Comparison of ENCODE assay signal across 15 cellular contexts in genomic region chr12:64034901-64035576, GRCh38.
"Had no signal": no experiment of that assay in that cellular context is flagged by ENCODE, and none has a peak within 500 bp of the region (broad histone marks: within the 10 kb centered on the region; RNA-seq: fewer than 3 reads in every experiment).

No MANE protein-coding gene starts in this region.

- H3K36me3 ChIP-seq: adrenal gland, brain microvascular endothelial cell, neural progenitor cell, ovary, uterus, WERI-Rb-1 had no signal

- H3K4me1 Mint-ChIP-seq: activated CD4-positive, alpha-beta T cell treated with anti-CD3 and anti-CD28 coated beads for 36 hours had no signal

- H3K27ac Mint-ChIP-seq: activated CD4-positive, alpha-beta T cell treated with anti-CD3 and anti-CD28 coated beads for 36 hours; activated CD8-positive, alpha-beta T cell treated with anti-CD3 and anti-CD28 coated beads, Interleukin-2, amount 10 ng/mL, durations not matched to agents 7 days and 5 days; activated naive CD4-positive, alpha-beta T cell treated with anti-CD3 and anti-CD28 coated beads for 36 hours; activated T-helper 1 cell treated with anti-CD3 and anti-CD28 coated beads, Interleukin-12 subunit alpha, Interleukin-12 subunit beta, Interleukin-2, Interleukin-4 antibody, amounts not matched to agents 30 ng/mL and 10 ng/mL and 1 ng/mL, durations not matched to agents 14 hours and 24 hours and 36 hours; endodermal cell; mesothelial cell of epicardium; neural progenitor cell had no signal

- H3K9me3 Mint-ChIP-seq: activated naive CD4-positive, alpha-beta T cell treated with anti-CD3 and anti-CD28 coated beads for 36 hours; activated T-helper 1 cell treated with anti-CD3 and anti-CD28 coated beads, Interleukin-12 subunit alpha, Interleukin-12 subunit beta, Interleukin-2, Interleukin-4 antibody, amounts not matched to agents 30 ng/mL and 10 ng/mL and 1 ng/mL, durations not matched to agents 14 hours and 24 hours and 36 hours had no signal

- H3K9me3 ChIP-seq: adrenal gland, uterus had no signal

- H3K4me1 ChIP-seq: adrenal gland had no signal

- ATAC-seq: activated CD4-positive, alpha-beta T cell treated with anti-CD3 and anti-CD28 coated beads for 36 hours; activated CD8-positive, alpha-beta T cell treated with anti-CD3 and anti-CD28 coated beads, Interleukin-2, amount 10 ng/mL, durations not matched to agents 7 days and 5 days had no signal

- H3K27ac ChIP-seq: adrenal gland, brain microvascular endothelial cell, neural progenitor cell, ovary, uterus, WERI-Rb-1 had no signal

- H3K4me3 ChIP-seq: adrenal gland, neural progenitor cell, ovary, uterus had no signal

- H3K27me3 ChIP-seq: adrenal gland, brain microvascular endothelial cell, neural progenitor cell, ovary, uterus had no signal

- DNase-seq: activated CD4-positive, alpha-beta T cell treated with anti-CD3 and anti-CD28 coated beads for 36 hours; activated CD8-positive, alpha-beta memory T cell treated with anti-CD3 and anti-CD28 coated beads, Interleukin-2, amount 50 U/mL, for 48 hours; activated CD8-positive, alpha-beta T cell treated with anti-CD3 and anti-CD28 coated beads, Interleukin-2, amount 10 ng/mL, durations not matched to agents 7 days and 5 days; activated naive CD4-positive, alpha-beta T cell treated with anti-CD3 and anti-CD28 coated beads for 36 hours; brain microvascular endothelial cell; dermis blood vessel endothelial cell; endodermal cell; glutamatergic neuron; ovary; uterus; WERI-Rb-1 had no signal

- H3K27me3 Mint-ChIP-seq: activated CD4-positive, alpha-beta T cell treated with anti-CD3 and anti-CD28 coated beads for 36 hours had no signal

- H3K4me3 Mint-ChIP-seq: activated CD4-positive, alpha-beta T cell treated with anti-CD3 and anti-CD28 coated beads for 36 hours; activated CD8-positive, alpha-beta T cell treated with anti-CD3 and anti-CD28 coated beads, Interleukin-2, amount 10 ng/mL, durations not matched to agents 7 days and 5 days; activated naive CD4-positive, alpha-beta T cell treated with anti-CD3 and anti-CD28 coated beads for 36 hours; activated T-helper 1 cell treated with anti-CD3 and anti-CD28 coated beads, Interleukin-12 subunit alpha, Interleukin-12 subunit beta, Interleukin-2, Interleukin-4 antibody, amounts not matched to agents 30 ng/mL and 10 ng/mL and 1 ng/mL, durations not matched to agents 14 hours and 24 hours and 36 hours; endodermal cell; mesothelial cell of epicardium; neural progenitor cell had no signal
